ENCODE assay signal across 8 cellular contexts in genomic region chrX:69618803-69619202, GRCh38. TPM values are rescaled to one million over a fixed set of nuclear protein-coding genes. Genes with fewer than 3 reads are reported as not detected.
DNase-seq lines count a peak whose midpoint lies in the region; ATAC-seq and TF ChIP-seq lines count a peak whose summit lies in the region.

No MANE protein-coding gene starts in this region.

- no peak overlapping the region for H3K27ac Mint-ChIP-seq in activated CD4-positive, alpha-beta T cell treated with anti-CD3 and anti-CD28 coated beads, Interleukin-2, amount 10 ng/mL, durations not matched to agents 7 days and 5 days
- no peak overlapping the region for H3K27ac Mint-ChIP-seq in neural crest cell (ENCODE audit: unreplicated experiment)

- no peak overlapping the region for H3K9ac ChIP-seq in neuronal stem cell (ENCODE audit: low read depth, low read length, poor library complexity)

- H3K36me3 Mint-ChIP-seq in activated CD4-positive, alpha-beta T cell treated with anti-CD3 and anti-CD28 coated beads, Interleukin-2, amount 10 ng/mL, durations not matched to agents 7 days and 5 days (ENCODE audit: low read depth): no peaks in the 10 kb centered on the region
- H3K36me3 Mint-ChIP-seq in neural crest cell (ENCODE audit: low read depth): peaks cover 3% of the 10 kb centered on the region

- peaks cover 0 to 25% (median 6%) of the 10 kb centered on the region in 3 experiments for H3K27me3 ChIP-seq in neuronal stem cell (ENCODE audit: control insufficient read depth in 3 of 3, insufficient read depth in 3 of 3, low read depth in 1 of 3, low read length in 3 of 3)

- peak; percentile 65 for TF ChIP-seq CTCF in neural crest cell (conservative IDR thresholded peaks at IDR 0.05)

- CTCF ChIA-PET in activated CD4-positive, alpha-beta T cell treated with anti-CD3 and anti-CD28 coated beads, Interleukin-2, amount 10 ng/mL, durations not matched to agents 7 days and 5 days (lab: Charles Lee): interaction anchor here (1.0 kb wide), 1 partner anchor 14 kb away, joined by 3 read pairs; no protein-coding TSS in a partner anchor

- DNase-seq in activated CD4-positive, alpha-beta T cell treated with anti-CD3 and anti-CD28 coated beads, Interleukin-2, amount 10 ng/mL, durations not matched to agents 7 days and 5 days: peak; percentile 8
- DNase-seq in activated CD4-positive, alpha-beta T cell treated with anti-CD3 and anti-CD28 coated beads, Interleukin-2, amount 50 U/mL, for 1 hour: no peak
- peak; percentile 38 for DNase-seq in NCI-H460 (ENCODE audit: extremely low read depth, low read depth)
- DNase-seq in cerebellum (ENCODE audit: low spot score): peak; percentile 15
- no peak for DNase-seq in neural crest cell (ENCODE audit: low read depth, low spot score)
- no peak for DNase-seq in neuronal stem cell (ENCODE audit: low spot score)
- DNase-seq in GDM1 (lab: John Stamatoyannopoulos, UW): no peak

- no peak overlapping the region for H2BK12ac ChIP-seq in neuronal stem cell (ENCODE audit: low read length)

- no peak overlapping the region for H3K27ac ChIP-seq in neuronal stem cell (replicated peaks; ENCODE audit: low read length)

- peaks cover 20% of the 10 kb centered on the region for H3K27me3 Mint-ChIP-seq in activated CD4-positive, alpha-beta T cell treated with anti-CD3 and anti-CD28 coated beads, Interleukin-2, amount 10 ng/mL, durations not matched to agents 7 days and 5 days
- H3K27me3 Mint-ChIP-seq in neural crest cell (ENCODE audit: low read depth): peaks cover 19% of the 10 kb centered on the region

- no peak overlapping the region for H4K91ac ChIP-seq in neuronal stem cell (ENCODE audit: low read depth, low read length, poor library complexity)

- no peak overlapping the region for H3K4me3 Mint-ChIP-seq in activated CD4-positive, alpha-beta T cell treated with anti-CD3 and anti-CD28 coated beads, Interleukin-2, amount 10 ng/mL, durations not matched to agents 7 days and 5 days
- no peak overlapping the region for H3K4me3 Mint-ChIP-seq in neural crest cell

- ATAC-seq in GM18861 (IDR thresholded peaks at IDR 0.05; ENCODE audit: unreplicated experiment): no peak

- no peak overlapping the region for H2AK5ac ChIP-seq in neuronal stem cell (ENCODE audit: low read depth, low read length)

- H3K4ac ChIP-seq in neuronal stem cell (ENCODE audit: low read length): no peak overlapping the region

- no peak overlapping the region for H3K14ac ChIP-seq in neuronal stem cell (ENCODE audit: low read length)

- no peak overlapping the region for H2BK15ac ChIP-seq in neuronal stem cell (ENCODE audit: low read length)

- H3K23ac ChIP-seq in neuronal stem cell (ENCODE audit: low read depth, low read length, poor library complexity): no peak overlapping the region

- POLR2A ChIA-PET in activated CD4-positive, alpha-beta T cell treated with anti-CD3 and anti-CD28 coated beads, Interleukin-2, amount 10 ng/mL, durations not matched to agents 7 days and 5 days (lab: Charles Lee): no interaction called here

- H2BK5ac ChIP-seq in neuronal stem cell (ENCODE audit: low read length): no peak overlapping the region

- WGBS in neuronal stem cell (ENCODE audit: extremely low coverage in 2 of 2, insufficient read length in 2 of 2, insufficient replicate concordance in 1 of 2), 2 donors: no CpG with 5 or more reads among the region's 1 CpG

- H3K4me3 ChIP-seq in neuronal stem cell (ENCODE audit: low read length in 2 of 2): no peak overlapping the region

- no peak overlapping the region for H2AFZ ChIP-seq in neuronal stem cell (ENCODE audit: low read length)

- H3K4me1 Mint-ChIP-seq in activated CD4-positive, alpha-beta T cell treated with anti-CD3 and anti-CD28 coated beads, Interleukin-2, amount 10 ng/mL, durations not matched to agents 7 days and 5 days: no peaks in the 10 kb centered on the region
- H3K4me1 Mint-ChIP-seq in neural crest cell: peaks cover 12% of the 10 kb centered on the region

- peaks cover 0 to 4% of the 10 kb centered on the region in 2 donors for H3K9me3 ChIP-seq in neuronal stem cell (replicated peaks in 1 of 2; ENCODE audit: control insufficient read depth in 2 of 2, insufficient read depth in 1 of 2, low read depth in 1 of 2, low read length in 2 of 2)

- H3K4me1 ChIP-seq in neuronal stem cell (ENCODE audit: control insufficient read depth in 2 of 2, insufficient read depth in 1 of 2, low read depth in 1 of 2, low read length in 2 of 2): peaks cover 0 to 1% of the 10 kb centered on the region in 2 donors

- no peaks in the 10 kb centered on the region for H3K36me3 ChIP-seq in neuronal stem cell (replicated peaks in 1 of 2; ENCODE audit: control insufficient read depth in 2 of 2, insufficient read depth in 2 of 2, low read length in 2 of 2)

- H2BK120ac ChIP-seq in neuronal stem cell (ENCODE audit: low read depth, low read length): no peak overlapping the region

- no peak overlapping the region for H3K4me2 ChIP-seq in neuronal stem cell (ENCODE audit: insufficient read depth, low read length, poor library complexity, severe bottlenecking)

- H3K18ac ChIP-seq in neuronal stem cell (ENCODE audit: low read length): no peak overlapping the region

- H3K79me1 ChIP-seq in neuronal stem cell (ENCODE audit: low read depth, low read length): no peaks in the 10 kb centered on the region

- H3K9me3 Mint-ChIP-seq in activated CD4-positive, alpha-beta T cell treated with anti-CD3 and anti-CD28 coated beads, Interleukin-2, amount 10 ng/mL, durations not matched to agents 7 days and 5 days: no peaks in the 10 kb centered on the region
- no peaks in the 10 kb centered on the region for H3K9me3 Mint-ChIP-seq in neural crest cell

- H4K8ac ChIP-seq in neuronal stem cell (ENCODE audit: low read depth, low read length): no peak overlapping the region

RNA-seq across cellular contexts. Expression of gene EDA, which starts 2.9 kb away (rescaled TPM):
- 1 to 10 TPM; 1.4 to 1.9 TPM for total RNA-seq in activated CD4-positive, alpha-beta T cell treated with anti-CD3 and anti-CD28 coated beads, Interleukin-2, amount 10 ng/mL, durations not matched to agents 7 days and 5 days
- total RNA-seq in NCI-H460 (2014; rRNA removed; shearing (Covaris generic)): 0.46 and 0.67 TPM in 2 replicates
- 1.5 and 2.5 TPM in 2 replicates for polyA plus RNA-seq in NCI-H460 (2014; cell fraction: nucleus; rRNA removed)
- total RNA-seq in cerebellum (4.8 TPM), neural crest cell (1.8 and 2.5 TPM in 2 replicates)
- polyA plus RNA-seq in neuronal stem cell (2013, experiment 1 of 2): 3.7 TPM
- 3.4 TPM for polyA plus RNA-seq in neuronal stem cell (2013, experiment 2 of 2)

Comparison
In these comparisons a context has a peak if more than half of its experiments do, and no peak if none do; other contexts are left out.
1. DNase-seq: peak in activated CD4-positive, alpha-beta T cell treated with anti-CD3 and anti-CD28 coated beads, Interleukin-2, amount 10 ng/mL, durations not matched to agents 7 days and 5 days (single experiment), NCI-H460 (single experiment) and cerebellum (single experiment); none in activated CD4-positive, alpha-beta T cell treated with anti-CD3 and anti-CD28 coated beads, Interleukin-2, amount 50 U/mL, for 1 hour (single experiment), neural crest cell (single experiment), neuronal stem cell (single experiment) and GDM1 (single experiment).